8 cellular contexts compared by ENCODE assay signal in the genomic region with DNA sequence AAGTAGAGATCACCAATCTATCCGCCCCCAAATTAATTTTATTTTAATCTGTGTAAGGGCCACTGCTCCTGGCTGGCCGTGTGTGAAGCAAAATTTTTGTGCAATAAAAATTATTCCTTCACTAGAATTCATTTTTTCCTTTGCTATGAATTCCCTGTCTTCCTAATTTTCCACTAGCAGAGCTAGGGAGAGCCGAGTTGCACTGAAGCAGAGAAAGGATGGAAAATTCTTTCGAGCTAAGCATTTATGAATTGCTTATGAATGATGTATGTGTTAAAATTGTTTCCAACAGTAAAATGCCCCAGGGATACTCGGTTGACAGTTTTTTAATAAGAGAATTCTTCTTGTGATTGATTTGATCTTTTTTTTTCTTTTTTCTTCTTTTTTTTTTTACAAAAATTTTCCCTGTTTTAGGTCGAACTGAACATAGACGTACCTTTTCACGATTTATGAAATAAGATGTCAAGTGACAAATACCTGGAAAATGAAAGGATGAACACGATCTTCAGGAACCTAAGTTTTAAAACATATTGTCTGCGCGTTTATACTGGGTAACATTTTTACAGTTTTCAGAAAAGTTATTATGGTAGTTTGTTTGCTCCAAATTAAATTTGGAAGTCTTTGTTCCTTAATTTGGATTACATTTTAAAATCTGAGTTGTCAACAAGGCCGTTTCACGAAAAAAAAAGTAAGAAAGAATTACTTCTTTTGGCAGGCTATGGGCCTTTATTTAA.
A peak's percentile ranks its signal among the peaks of the same experiment; 100 is the strongest.
DNase-seq lines count a peak whose midpoint lies in the region; ATAC-seq, FAIRE-seq and TF ChIP-seq lines count a peak whose summit lies in the region.

No MANE protein-coding gene starts in this region.

- H3K27me3 ChIP-seq in BLaER1 (peaks cover 97% of the 10 kb centered on the region), HCT116 (ENCODE audit: insufficient read depth, low read length) (peaks cover 44% of the 10 kb centered on the region)

- intact Hi-C loops in HCT116 (cut with micrococcal nuclease) = loop anchor here (5.0 to 10.0 kb wide), 2 partner anchors 881 to 1302 kb away; a partner anchor contains a TSS

- H3K4me3 Mint-ChIP-seq in T-helper 17 cell = peak overlapping the region; percentile 51

- H3K9me3 ChIP-seq in BLaER1 (peaks cover 22% of the 10 kb centered on the region), HCT116 (ENCODE audit: control insufficient read depth in 1 of 2, insufficient read depth in 1 of 2, low read depth in 1 of 2, low read length in 2 of 2) (no peaks in the 10 kb centered on the region), T-helper 17 cell (ENCODE audit: control insufficient read depth, low read length, poor library complexity, severe bottlenecking) (peaks cover 30% of the 10 kb centered on the region)

- peak; percentile 84 for FAIRE-seq in islet of Langerhans (lab: Jason Lieb, UNC)

- CTCF ChIA-PET in HCT116 (lab: Charles Lee) = interaction anchor here (0.7 to 1.8 kb wide), 3 partner anchors 29 to 200 kb away, joined by 3 to 9 read pairs (median 8); no protein-coding TSS in a partner anchor

- H4K20me1 ChIP-seq in BLaER1 (peaks cover 87% of the 10 kb centered on the region), HCT116 (ENCODE audit: insufficient read depth) (no peaks in the 10 kb centered on the region; the same call in 1 of the 2 replicates)

- DNase-seq in HCT116 (ENCODE audit: low read depth, low spot score) (no peak), T-helper 17 cell (no peak), dedifferentiated amniotic fluid mesenchymal stem cell (ENCODE audit: extremely low spot score) (no peak), NCI-H510A treated with DMSO at 0.1 percent for 48 hours (lab: John Stamatoyannopoulos, UW) (no peak), OCI-M2 (lab: John Stamatoyannopoulos, UW; ENCODE audit: unreplicated experiment) (no peak)

- H3K36me3 Mint-ChIP-seq in T-helper 17 cell (ENCODE audit: low read depth) = peaks cover 3% of the 10 kb centered on the region

- no peak for ATAC-seq in HCT116
- no peak for ATAC-seq in T-helper 17 cell
- no peak for ATAC-seq in HG02798 (IDR thresholded peaks at IDR 0.05; ENCODE audit: poor library complexity, unreplicated experiment)

- H3K27me3 Mint-ChIP-seq in T-helper 17 cell = peaks cover 71% of the 10 kb centered on the region

- H3K36me3 ChIP-seq in BLaER1 = no peaks in the 10 kb centered on the region
- no peaks in the 10 kb centered on the region for H3K36me3 ChIP-seq in HCT116 (ENCODE audit: control insufficient read depth in 1 of 2, insufficient read depth in 2 of 2, low read length in 2 of 2)

- H3K4me3 ChIP-seq in BLaER1 = 0 out of 2 replicates have a peak overlapping the region, but pooled peaks have one; percentile 19
- no peak overlapping the region for H3K4me3 ChIP-seq in HCT116 (replicated peaks in 1 of 2; ENCODE audit: low read depth in 1 of 2, low read length in 2 of 2)

- no peak for TF ChIP-seq RAD21 in HCT116 (IDR thresholded peaks at IDR 0.05; ENCODE audit: low read depth)

- H3K27ac Mint-ChIP-seq in T-helper 17 cell = no peak overlapping the region

- POLR2A ChIA-PET in HCT116 (lab: Charles Lee) = no interaction called here

- no peak overlapping the region; the same call in 1 of the 2 replicates for H3K4me2 ChIP-seq in BLaER1
- H3K4me2 ChIP-seq in HCT116 (ENCODE audit: low read length) = peak overlapping the region; percentile 11; the same call in 1 of the 2 replicates

- peaks cover 13% of the 10 kb centered on the region for H3K4me1 Mint-ChIP-seq in T-helper 17 cell

- H2AFZ ChIP-seq in HCT116 (ENCODE audit: low read depth, low read length, poor library complexity, severe bottlenecking) = no peak overlapping the region

- no peak overlapping the region for H3K9ac ChIP-seq in BLaER1
- no peak overlapping the region for H3K9ac ChIP-seq in HCT116 (ENCODE audit: low read length)

- H3K79me2 ChIP-seq in HCT116 (ENCODE audit: insufficient read depth, low read length) = no peaks in the 10 kb centered on the region

- RAD21 ChIA-PET in HCT116 (lab: Charles Lee; ENCODE audit: low non-redundant PET in 1 of 2, low total read pairs in 2 of 2, uncharacterized antibody in 2 of 2, unreplicated experiment in 2 of 2) = no interaction called here

- no peaks in the 10 kb centered on the region for H3K4me1 ChIP-seq in BLaER1
- peaks cover 0 to 6% of the 10 kb centered on the region in 2 experiments; a peak in 2 of 4 replicates for H3K4me1 ChIP-seq in HCT116 (ENCODE audit: control insufficient read depth in 1 of 2, insufficient read depth in 2 of 2, low read length in 2 of 2)

- no peaks in the 10 kb centered on the region for H3K9me2 ChIP-seq in HCT116 (ENCODE audit: insufficient read depth)

- no TSS peak for BruUV-seq in HCT116 (replicated peaks; lab: Mats Ljungman, UMichigan)

- H3K27ac ChIP-seq in BLaER1 = no peak overlapping the region
- H3K27ac ChIP-seq in HCT116 (ENCODE audit: low read depth, low read length) = no peak overlapping the region

- TF ChIP-seq POLR2A in HCT116 (IDR thresholded peaks at IDR 0.05; ENCODE audit: borderline replicate concordance, extremely low read depth, insufficient read depth, insufficient read length) = no peak

- no peak for TF ChIP-seq CTCF in HCT116 (IDR thresholded peaks at IDR 0.05 in 2 of 3, conservative IDR thresholded peaks at IDR 0.05 in 1 of 3; ENCODE audit: borderline replicate concordance in 1 of 3, insufficient read depth in 1 of 3, low read depth in 2 of 3, low read length in 2 of 3)

TF ChIP-seq in HCT116, 20 proteins besides CTCF, POLR2A, EP300 and RAD21:
- TF ChIP-seq SRF (IDR thresholded peaks at IDR 0.05; ENCODE audit: low read depth) = no peak
- TF ChIP-seq, protein P1, sequence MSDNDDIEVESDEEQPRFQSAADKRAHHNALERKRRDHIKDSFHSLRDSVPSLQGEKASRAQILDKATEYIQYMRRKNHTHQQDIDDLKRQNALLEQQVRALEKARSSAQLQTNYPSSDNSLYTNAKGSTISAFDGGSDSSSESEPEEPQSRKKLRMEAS (IDR thresholded peaks at IDR 0.05) = 0 out of 2 replicates have a peak, but pooled peaks have one; percentile 6
- no peak for TF ChIP-seq ELF1 (IDR thresholded peaks at IDR 0.05; ENCODE audit: borderline replicate concordance, low read depth)
- peak; percentile 75; the same call in 1 of the 2 replicates for TF ChIP-seq EZH2 (IDR thresholded peaks at IDR 0.05)
